Comparison of ENCODE assay signal across 22 cellular contexts in the genomic region with DNA sequence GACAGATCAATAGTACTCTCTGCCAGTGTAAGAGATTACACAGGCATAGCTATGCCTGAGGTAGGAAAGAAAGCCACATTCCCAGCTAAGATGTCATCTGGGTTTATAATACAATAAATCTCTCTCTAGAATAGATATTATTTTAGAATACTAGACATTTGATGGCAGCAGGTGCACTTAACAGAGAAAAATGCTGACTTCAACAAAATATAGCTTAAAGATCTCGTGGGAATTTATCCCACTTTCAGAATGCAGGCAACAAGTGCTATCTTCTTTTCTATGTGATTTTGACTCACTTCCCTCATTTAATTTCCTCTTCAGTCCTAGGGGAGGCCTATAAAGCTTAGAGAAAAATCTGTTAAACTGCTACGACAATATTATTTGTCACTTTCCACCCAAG.
"Had no signal": no experiment of that assay in that cellular context is flagged by ENCODE, and none has a peak within 500 bp of the region (broad histone marks: within the 10 kb centered on the region; RNA-seq: fewer than 3 reads in every experiment).

No MANE protein-coding gene starts in this region.

- H3K36me3 Mint-ChIP-seq: memory B cell; natural killer cell treated with Interleukin-12 subunit alpha and Interleukin-12 subunit beta and Interleukin-15 and Interleukin-18, amount 100 ng/mL, for 72 hours; stimulated activated memory B cell treated with anti-CD40 and anti-IgM and Interleukin-4, amounts not matched to agents 10 μg/mL and 1 μg/mL and 100 μg/mL, for 72 hours; type B pancreatic cell had no signal

- DNase-seq: cortex of kidney; effector memory CD8-positive, alpha-beta T cell; foreskin fibroblast; gastrocnemius medialis; kidney; sigmoid colon; spleen; stimulated activated CD4-positive, alpha-beta T cell treated with anti-CD3 and anti-CD28 coated beads, Interleukin-4, amount 100 ng/mL, for 4 hours; stimulated activated naive CD8-positive, alpha-beta T cell treated with anti-CD3 and anti-CD28 coated beads, Interleukin-15, Interleukin-2, amounts not matched to agents 100 U/mL and 50 U/mL, for 24 hours; substantia nigra; testis; tibial artery had no signal

- ATAC-seq: effector memory CD8-positive, alpha-beta T cell; gastrocnemius medialis; left lobe of liver; natural killer cell treated with Interleukin-12 subunit alpha and Interleukin-12 subunit beta and Interleukin-15 and Interleukin-18, amount 100 ng/mL, for 72 hours; stimulated activated memory B cell treated with anti-CD40 and anti-IgM and Interleukin-4, amounts not matched to agents 10 μg/mL and 1 μg/mL and 100 μg/mL, for 72 hours; stimulated activated naive CD8-positive, alpha-beta T cell treated with anti-CD3 and anti-CD28 coated beads, Interleukin-15, Interleukin-2, amounts not matched to agents 100 U/mL and 50 U/mL, for 24 hours had no signal

- H2AFZ ChIP-seq: neural progenitor cell, parathyroid adenoma had no signal

- H3K4me1 ChIP-seq: gastrocnemius medialis, parathyroid adenoma, sigmoid colon, spleen, testis, tibial artery had no signal

- H3K4me1 Mint-ChIP-seq: memory B cell; stimulated activated memory B cell treated with anti-CD40 and anti-IgM and Interleukin-4, amounts not matched to agents 10 μg/mL and 1 μg/mL and 100 μg/mL, for 72 hours had no signal

- H3K36me3 ChIP-seq: gastrocnemius medialis, neural progenitor cell, sigmoid colon, spleen, tibial artery had no signal

- H3K4me2 ChIP-seq: neural progenitor cell had no signal

- H3K27me3 ChIP-seq: gastrocnemius medialis, neural progenitor cell, sigmoid colon, spleen, testis, tibial artery had no signal

- H3K9ac ChIP-seq: neural progenitor cell, parathyroid adenoma had no signal

- H3K27ac ChIP-seq: gastrocnemius medialis, neural progenitor cell, parathyroid adenoma, sigmoid colon, skin epidermis, spleen, testis, tibial artery had no signal

- H3K79me2 ChIP-seq: parathyroid adenoma had no signal

- H3K4me3 ChIP-seq: gastrocnemius medialis, lung, neural progenitor cell, sigmoid colon, skin epidermis, spleen, testis, tibial artery had no signal

- H3K9me3 ChIP-seq: gastrocnemius medialis, sigmoid colon, testis, tibial artery had no signal

- H3K27ac Mint-ChIP-seq: effector memory CD8-positive, alpha-beta T cell; memory B cell; natural killer cell treated with Interleukin-12 subunit alpha and Interleukin-12 subunit beta and Interleukin-15 and Interleukin-18, amount 100 ng/mL, for 72 hours; neural progenitor cell; stimulated activated memory B cell treated with anti-CD40 and anti-IgM and Interleukin-4, amounts not matched to agents 10 μg/mL and 1 μg/mL and 100 μg/mL, for 72 hours; type B pancreatic cell had no signal

- H3K27me3 Mint-ChIP-seq: type B pancreatic cell had no signal

- FAIRE-seq: endometrium, kidney had no signal

- H3K9me3 Mint-ChIP-seq: effector memory CD8-positive, alpha-beta T cell; natural killer cell treated with Interleukin-12 subunit alpha and Interleukin-12 subunit beta and Interleukin-15 and Interleukin-18, amount 100 ng/mL, for 72 hours; stimulated activated memory B cell treated with anti-CD40 and anti-IgM and Interleukin-4, amounts not matched to agents 10 μg/mL and 1 μg/mL and 100 μg/mL, for 72 hours had no signal

- H3K4me3 Mint-ChIP-seq: effector memory CD8-positive, alpha-beta T cell; memory B cell; natural killer cell treated with Interleukin-12 subunit alpha and Interleukin-12 subunit beta and Interleukin-15 and Interleukin-18, amount 100 ng/mL, for 72 hours; neural progenitor cell; stimulated activated memory B cell treated with anti-CD40 and anti-IgM and Interleukin-4, amounts not matched to agents 10 μg/mL and 1 μg/mL and 100 μg/mL, for 72 hours; type B pancreatic cell had no signal
